Comparison of ENCODE assay signal across 8 cellular contexts in the genomic region with DNA sequence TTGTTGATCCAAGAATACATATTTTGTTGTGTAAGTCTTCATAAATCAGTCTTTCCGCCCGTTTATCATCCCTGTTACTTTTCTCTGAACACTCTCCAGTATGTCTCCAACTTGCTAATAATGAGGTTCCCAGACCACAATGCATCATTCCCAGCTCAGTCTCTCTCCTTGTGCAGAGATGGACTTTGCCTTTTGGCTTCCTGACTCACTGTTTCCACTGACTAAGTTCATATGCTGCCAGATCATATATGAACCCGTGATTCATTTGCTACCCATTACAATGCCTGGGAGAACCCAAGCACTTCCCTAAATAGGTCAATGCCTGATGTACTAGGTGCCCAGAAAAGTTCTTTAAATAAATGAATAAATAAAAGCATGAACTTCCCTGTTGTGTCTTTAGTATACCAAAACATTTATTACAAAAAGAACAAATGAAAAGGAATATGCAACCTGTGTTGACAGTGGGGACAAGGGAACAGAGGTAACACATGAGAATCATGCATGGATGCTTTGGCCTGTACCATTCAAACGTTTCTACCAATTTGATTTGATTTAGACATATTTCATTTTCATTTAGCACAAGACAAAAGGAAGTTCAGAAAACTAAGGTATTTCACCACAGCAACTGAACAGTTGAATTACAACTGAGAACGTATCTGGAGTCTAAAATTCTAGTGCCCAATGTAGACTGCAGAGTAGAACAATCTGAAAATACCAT.
DNase-seq lines count a peak whose midpoint lies in the region; ATAC-seq and TF ChIP-seq lines count a peak whose summit lies in the region.

No MANE protein-coding gene starts in this region.

- no peaks in the 10 kb centered on the region for H3K27me3 Mint-ChIP-seq in activated naive CD8-positive, alpha-beta T cell
- no peaks in the 10 kb centered on the region for H3K27me3 Mint-ChIP-seq in nephron (ENCODE audit: low read depth)

- TF ChIP-seq CTCF in nephron (IDR thresholded peaks at IDR 0.05; ENCODE audit: unreplicated experiment in 3 of 3), result no peak
- no peak for TF ChIP-seq CTCF in WERI-Rb-1 (IDR thresholded peaks at IDR 0.05; ENCODE audit: low read depth, low read length)
- no peak for TF ChIP-seq CTCF in tibial nerve (IDR thresholded peaks at IDR 0.05)

- peaks cover 0 to 4% of the 10 kb centered on the region in 2 donors for H3K9me3 Mint-ChIP-seq in activated naive CD4-positive, alpha-beta T cell treated with anti-CD3 and anti-CD28 coated beads, Interleukin-2, amount 50 U/mL, for 72 hours
- no peaks in the 10 kb centered on the region for H3K9me3 Mint-ChIP-seq in activated naive CD8-positive, alpha-beta T cell (ENCODE audit: low read depth)
- no peaks in the 10 kb centered on the region for H3K9me3 Mint-ChIP-seq in nephron

- H3K27me3 ChIP-seq in WERI-Rb-1 (ENCODE audit: insufficient read depth, low read depth, severe bottlenecking) (no peaks in the 10 kb centered on the region), tibial nerve (no peaks in the 10 kb centered on the region)

- no peak for TF ChIP-seq EP300 in tibial nerve (IDR thresholded peaks at IDR 0.05)

- DNase-seq in activated naive CD4-positive, alpha-beta T cell treated with anti-CD3 and anti-CD28 coated beads, Interleukin-2, amount 50 U/mL, for 72 hours (ENCODE audit: low spot score in 2 of 2), result peak in 1 of 2 donors; percentile 36
- no peak for DNase-seq in activated naive CD4-positive, alpha-beta T cell treated with anti-CD3 and anti-CD28 coated beads, Interleukin-2, amount 50 U/mL, for 16 hours
- no peak for DNase-seq in NCI-H2081 treated with DMSO at 0.1 percent for 48 hours (lab: John Stamatoyannopoulos, UW)
- DNase-seq in WERI-Rb-1, result no peak
- DNase-seq in tibial nerve (ENCODE audit: low spot score in 2 of 2), result no peak

- H3K9me3 ChIP-seq in WERI-Rb-1 (ENCODE audit: severe bottlenecking) (peaks cover 2% of the 10 kb centered on the region), tibial nerve (no peaks in the 10 kb centered on the region)

- no peaks in the 10 kb centered on the region for H3K36me3 Mint-ChIP-seq in activated naive CD4-positive, alpha-beta T cell treated with anti-CD3 and anti-CD28 coated beads, Interleukin-2, amount 50 U/mL, for 72 hours
- peaks cover 3% of the 10 kb centered on the region for H3K36me3 Mint-ChIP-seq in activated naive CD8-positive, alpha-beta T cell
- H3K36me3 Mint-ChIP-seq in nephron (ENCODE audit: low read depth), result no peaks in the 10 kb centered on the region

- peak overlapping the region; percentile 11 for H3K4me3 Mint-ChIP-seq in activated naive CD8-positive, alpha-beta T cell
- H3K4me3 Mint-ChIP-seq in nephron, result no peak overlapping the region

- 44 to 49% methylated on average over 5 of the region's 5 CpGs for whole genome bisulfite sequencing in tibial nerve, 2 donors

- H3K27ac ChIP-seq in WERI-Rb-1 (no peak overlapping the region), tibial nerve (no peak overlapping the region)

- H3K4me3 ChIP-seq in WERI-Rb-1 (ENCODE audit: low read depth, low read length) (no peak overlapping the region), tibial nerve (no peak overlapping the region)

- H3K4me1 Mint-ChIP-seq in activated naive CD8-positive, alpha-beta T cell (ENCODE audit: low read depth), result peaks cover 23% of the 10 kb centered on the region
- peaks cover 50% of the 10 kb centered on the region for H3K4me1 Mint-ChIP-seq in nephron

- ATAC-seq in activated naive CD4-positive, alpha-beta T cell treated with anti-CD3 and anti-CD28 coated beads, Interleukin-2, amount 50 U/mL, for 72 hours, result peak; percentile 89 to 93
- ATAC-seq in HG03066 (IDR thresholded peaks at IDR 0.05; ENCODE audit: low read depth, unreplicated experiment), result peak; percentile 47

- H3K4me1 ChIP-seq in tibial nerve, result peaks cover 0 to 23% (median 0%) of the 10 kb centered on the region in 4 donors

- no peak for TF ChIP-seq POLR2A in tibial nerve (IDR thresholded peaks at IDR 0.05)

- H3K27ac Mint-ChIP-seq in activated naive CD4-positive, alpha-beta T cell treated with anti-CD3 and anti-CD28 coated beads, Interleukin-2, amount 50 U/mL, for 72 hours, result peak overlapping the region in 1 of 2 donors; percentile 82
- peak overlapping the region; percentile 80 for H3K27ac Mint-ChIP-seq in activated naive CD8-positive, alpha-beta T cell
- H3K27ac Mint-ChIP-seq in nephron, result peak overlapping the region; percentile 50 to 66 (median 53)

- H3K36me3 ChIP-seq in WERI-Rb-1 (no peaks in the 10 kb centered on the region), tibial nerve (no peaks in the 10 kb centered on the region)
